ENCODE assay signal across 1 cellular context in the genomic region with DNA sequence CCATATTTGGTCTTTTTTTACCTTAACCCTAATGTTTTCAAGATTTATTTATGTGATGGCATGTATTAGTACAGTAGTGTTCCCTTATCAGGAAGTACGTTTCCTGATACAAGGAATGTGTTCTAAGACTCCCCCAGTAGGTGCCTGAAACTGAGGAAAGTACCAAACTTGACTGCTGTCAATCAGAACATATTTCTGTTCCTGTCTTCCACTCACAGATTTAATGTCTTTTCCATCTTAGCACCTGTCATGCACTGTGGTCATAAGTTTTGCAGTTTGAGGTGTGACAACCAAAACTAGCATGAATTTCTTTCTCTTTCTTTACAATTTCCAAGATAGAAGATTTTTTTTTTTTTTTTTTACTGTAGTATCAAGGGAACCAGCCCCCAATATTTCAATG.
TF ChIP-seq lines count a peak whose summit lies in the region.

No MANE protein-coding gene starts in this region.

TF ChIP-seq in IMR-90, 13 proteins besides CTCF, POLR2A, EP300 and RAD21 (continued from another document):
- TF ChIP-seq MAFK (IDR thresholded peaks at IDR 0.05; ENCODE audit: low read depth, low read length) (no peak), CEBPB (IDR thresholded peaks at IDR 0.05; ENCODE audit: low read depth, low read length) (no peak), CHD1 (IDR thresholded peaks at IDR 0.05; ENCODE audit: low read depth, low read length) (no peak), BHLHE40 (IDR thresholded peaks at IDR 0.05; ENCODE audit: low read depth, low read length) (no peak)
